In genomic region chr18:12011962-12012549, GRCh38 we compare ENCODE assay signal across 16 cellular contexts. TPM values are rescaled to one million over a fixed set of nuclear protein-coding genes. Genes with fewer than 3 reads are reported as not detected.
DNase-seq lines count a peak whose midpoint lies in the region; ATAC-seq and TF ChIP-seq lines count a peak whose summit lies in the region.
"Had no signal": no experiment of that assay in that cellular context is flagged by ENCODE, and none has a peak within 500 bp of the region (broad histone marks: within the 10 kb centered on the region; RNA-seq: fewer than 3 reads in every experiment).

No MANE protein-coding gene starts in this region.

- POLR2A ChIA-PET in naive thymus-derived CD8-positive, alpha-beta T cell (lab: Charles Lee): no interaction called here

- H3K4me3 ChIP-seq in LNCaP clone FGC (ENCODE audit: low read depth, low read length) (no peak overlapping the region), gastrocnemius medialis (no peak overlapping the region), HAP-1 (no peak overlapping the region)
- H3K4me3 ChIP-seq: GM23248 had no signal

- DNase-seq in LNCaP clone FGC (ENCODE audit: low read depth): peak; percentile 34
- DNase-seq in left lobe of liver (ENCODE audit: low spot score): no peak
- peak in 1 of 2 donors; percentile 10 for DNase-seq in gastrocnemius medialis
- DNase-seq in activated CD8-positive, alpha-beta memory T cell treated with anti-CD3 and anti-CD28 coated beads for 24 hours: no peak
- no peak for DNase-seq in SHP77 (lab: John Stamatoyannopoulos, UW)
- no peak for DNase-seq in naive thymus-derived CD8-positive, alpha-beta T cell
- no peak for DNase-seq in HAP-1 (ENCODE audit: low spot score in 2 of 2)
- DNase-seq: activated CD8-positive, alpha-beta T cell treated with anti-CD3 and anti-CD28 coated beads for 36 hours; amygdala; Caco-2; GM23248; NCI-H446; SK-N-SH; stimulated activated CD4-positive, alpha-beta T cell treated with anti-CD3 and anti-CD28 coated beads, Interleukin-12 subunit alpha, Interleukin-12 subunit beta, amount 100 ng/mL, for 4 hours had no signal

- peaks cover 0 to 2% (median 0%) of the 10 kb centered on the region in 3 donors for H3K36me3 Mint-ChIP-seq in naive thymus-derived CD8-positive, alpha-beta T cell

- intact Hi-C loops in gastrocnemius medialis (cut with DNase I; ENCODE audit: low total_unique reads): no loop called here

- H3K4me1 Mint-ChIP-seq in naive thymus-derived CD8-positive, alpha-beta T cell: no peaks in the 10 kb centered on the region
- H3K4me1 Mint-ChIP-seq: activated T-helper 17 cell treated with anti-CD3 and anti-CD28 coated beads, Interleukin-2, amount 50 U/mL, for 72 hours had no signal

- H3K27ac Mint-ChIP-seq in naive thymus-derived CD8-positive, alpha-beta T cell: peak overlapping the region in 1 of 10 donors; percentile 1
- H3K27ac Mint-ChIP-seq: activated CD8-positive, alpha-beta T cell treated with anti-CD3 and anti-CD28 coated beads for 36 hours; activated T-helper 17 cell treated with anti-CD3 and anti-CD28 coated beads, Interleukin-2, amount 50 U/mL, for 72 hours had no signal

- H3K4me1 ChIP-seq in gastrocnemius medialis (peaks cover 28 to 39% of the 10 kb centered on the region in 2 donors), HAP-1 (peaks cover 8% of the 10 kb centered on the region; the same call in 1 of the 2 replicates)

- peak; percentile 73 for ATAC-seq in esophagus mucosa
- peak; percentile 18 for ATAC-seq in left lobe of liver
- ATAC-seq in gastrocnemius medialis: no peak
- no peak for ATAC-seq in naive thymus-derived CD8-positive, alpha-beta T cell
- ATAC-seq: activated CD8-positive, alpha-beta T cell treated with anti-CD3 and anti-CD28 coated beads for 36 hours; activated T-helper 17 cell treated with anti-CD3 and anti-CD28 coated beads, Interleukin-2, amount 50 U/mL, for 72 hours had no signal

- no peak for TF ChIP-seq POLR2A in gastrocnemius medialis (IDR thresholded peaks at IDR 0.05)

- no peak overlapping the region for H3K4me3 Mint-ChIP-seq in naive thymus-derived CD8-positive, alpha-beta T cell
- H3K4me3 Mint-ChIP-seq: activated CD8-positive, alpha-beta T cell treated with anti-CD3 and anti-CD28 coated beads for 36 hours; activated T-helper 17 cell treated with anti-CD3 and anti-CD28 coated beads, Interleukin-2, amount 50 U/mL, for 72 hours had no signal

- H3K27me3 Mint-ChIP-seq in naive thymus-derived CD8-positive, alpha-beta T cell: no peaks in the 10 kb centered on the region
- H3K27me3 Mint-ChIP-seq: activated CD8-positive, alpha-beta T cell treated with anti-CD3 and anti-CD28 coated beads for 36 hours; activated T-helper 17 cell treated with anti-CD3 and anti-CD28 coated beads, Interleukin-2, amount 50 U/mL, for 72 hours had no signal

- H3K36me3 ChIP-seq in gastrocnemius medialis (peaks cover 0 to 52% of the 10 kb centered on the region in 2 donors), HAP-1 (replicated peaks) (peaks cover 3% of the 10 kb centered on the region)

- no peaks in the 10 kb centered on the region for H3K9me3 Mint-ChIP-seq in naive thymus-derived CD8-positive, alpha-beta T cell
- H3K9me3 Mint-ChIP-seq: activated CD8-positive, alpha-beta T cell treated with anti-CD3 and anti-CD28 coated beads for 36 hours; activated T-helper 17 cell treated with anti-CD3 and anti-CD28 coated beads, Interleukin-2, amount 50 U/mL, for 72 hours had no signal

- peak overlapping the region; percentile 59 to 78 (median 70) for H3K27ac ChIP-seq in gastrocnemius medialis
- H3K27ac ChIP-seq: GM23248 had no signal

- H3K27me3 ChIP-seq in gastrocnemius medialis (no peaks in the 10 kb centered on the region), HAP-1 (ENCODE audit: low read depth) (no peaks in the 10 kb centered on the region)

- TF ChIP-seq CTCF in LNCaP clone FGC (IDR thresholded peaks at IDR 0.05; ENCODE audit: control insufficient read depth, extremely low read depth, insufficient read depth): no peak
- no peak for TF ChIP-seq CTCF in gastrocnemius medialis (IDR thresholded peaks at IDR 0.05 in 4 of 5, conservative IDR thresholded peaks at IDR 0.05 in 1 of 5)

- in situ Hi-C loops in gastrocnemius medialis (cut with MboI; ENCODE audit: low sequenced_read_pairs in 4 of 4) (loop anchor here in 1 of 4 donors (25.0 kb wide), 1 partner anchor 275 kb away; no protein-coding TSS in a partner anchor), HAP-1 (cut with MboI; ENCODE audit: low sequenced_read_pairs) (no loop called here)

- H3K9me3 ChIP-seq in gastrocnemius medialis: no peaks in the 10 kb centered on the region
- H3K9me3 ChIP-seq in HAP-1: no peaks in the 10 kb centered on the region
- H3K9me3 ChIP-seq: Caco-2, SK-N-SH had no signal

RNA-seq across cellular contexts. Expression of gene IMPA2, which starts 30.7 kb away (rescaled TPM):
- total RNA-seq in esophagus mucosa (140 TPM), left lobe of liver (51.3 TPM), gastrocnemius medialis (100 to 1,000 TPM; 245 to 391 (median 274) TPM)
- 1 to 10 TPM; 7.8 to 9.5 TPM for total RNA-seq in naive thymus-derived CD8-positive, alpha-beta T cell
- polyA plus RNA-seq in naive thymus-derived CD8-positive, alpha-beta T cell: 1 to 10 TPM; 4.3 to 8.2 (median 4.5) TPM

Comparison
In these comparisons a context has a peak if more than half of its experiments do, and no peak if none do; other contexts are left out.
1. ATAC-seq: peak in esophagus mucosa (single experiment) and left lobe of liver (single experiment); none in gastrocnemius medialis (0 of 2) and naive thymus-derived CD8-positive, alpha-beta T cell (0 of 2).